8 cellular contexts compared by ENCODE assay signal in genomic region chr22:38700789-38701628, GRCh38. TPM values are rescaled to one million over a fixed set of nuclear protein-coding genes. Genes with fewer than 3 reads are reported as not detected.
DNase-seq lines count a peak whose midpoint lies in the region; ATAC-seq and TF ChIP-seq lines count a peak whose summit lies in the region.

Gene JOSD1 (minus strand): TSS chr22:38700943. CDS start chr22:38699987, 956 bp downstream.

- H2AFZ ChIP-seq in Loucy (ENCODE audit: low read length), result peak within 1 kb of the TSS; percentile 92

- H3K4me1 ChIP-seq in Loucy (ENCODE audit: insufficient read depth, low read length, poor library complexity, severe bottlenecking), result peaks cover 54% of the 10 kb centered on the region

- H3K4me1 Mint-ChIP-seq in natural killer cell treated with Interleukin-12 subunit alpha and Interleukin-12 subunit beta and Interleukin-15 and Interleukin-18, amount 100 ng/mL, for 72 hours (ENCODE audit: low read depth in 2 of 2), result peaks cover 50 to 53% of the 10 kb centered on the region in 2 donors

- peak; percentile 32 for ATAC-seq in GM21825 (IDR thresholded peaks at IDR 0.05; ENCODE audit: unreplicated experiment)
- ATAC-seq in natural killer cell treated with Interleukin-12 subunit alpha and Interleukin-12 subunit beta and Interleukin-15 and Interleukin-18, amount 100 ng/mL, for 72 hours, result peak; percentile 69 to 75

- H3K27me3 Mint-ChIP-seq in natural killer cell treated with Interleukin-12 subunit alpha and Interleukin-12 subunit beta and Interleukin-15 and Interleukin-18, amount 100 ng/mL, for 72 hours, result no peaks in the 10 kb centered on the region

- H3K9ac ChIP-seq in Loucy (ENCODE audit: low read depth, low read length, poor library complexity, severe bottlenecking), result peak within 1 kb of the TSS; percentile 97

- TF ChIP-seq CTCF in Loucy (conservative IDR thresholded peaks at IDR 0.05; ENCODE audit: low read length) (no peak), fibroblast of pulmonary artery (IDR thresholded peaks at IDR 0.05; ENCODE audit: low read length, missing control alignments) (no peak)

- H3K4me3 Mint-ChIP-seq in natural killer cell treated with Interleukin-12 subunit alpha and Interleukin-12 subunit beta and Interleukin-15 and Interleukin-18, amount 100 ng/mL, for 72 hours, result peak within 1 kb of the TSS; percentile 86

- H3K9me3 Mint-ChIP-seq in natural killer cell treated with Interleukin-12 subunit alpha and Interleukin-12 subunit beta and Interleukin-15 and Interleukin-18, amount 100 ng/mL, for 72 hours, result no peaks in the 10 kb centered on the region

- 0 out of 2 replicates have a peak, but pooled peaks cover 3% of the 10 kb centered on the region for H3F3A ChIP-seq in Loucy (ENCODE audit: low read depth)

- peaks cover 17% of the 10 kb centered on the region for H4K20me1 ChIP-seq in Loucy (ENCODE audit: insufficient read depth, low read length, poor library complexity, severe bottlenecking)

- H3K4me3 ChIP-seq in Loucy (ENCODE audit: low read length, poor library complexity, severe bottlenecking) (peak within 1 kb of the TSS; percentile 94), fibroblast of pulmonary artery (replicated peaks; ENCODE audit: low read depth, low read length) (peak within 1 kb of the TSS; percentile 81)

- H3K36me3 ChIP-seq in Loucy (ENCODE audit: insufficient read depth, low read length), result no peaks in the 10 kb centered on the region

- H3K4me2 ChIP-seq in Loucy (ENCODE audit: low read depth, low read length, poor library complexity, severe bottlenecking), result peak within 1 kb of the TSS; percentile 99

- peak within 1 kb of the TSS; percentile 80 to 92 for H3K27ac Mint-ChIP-seq in natural killer cell treated with Interleukin-12 subunit alpha and Interleukin-12 subunit beta and Interleukin-15 and Interleukin-18, amount 100 ng/mL, for 72 hours

- H3K9me2 ChIP-seq in Loucy (replicated peaks; ENCODE audit: low read depth, low read length), result no peaks in the 10 kb centered on the region

- DNase-seq in DMS53 treated with DMSO at 0.1 percent for 48 hours (lab: John Stamatoyannopoulos, UW; ENCODE audit: unreplicated experiment) (peak; percentile 51), SHP77 (lab: John Stamatoyannopoulos, UW) (peak; percentile 80 to 86), fibroblast of pulmonary artery (ENCODE audit: low read depth) (peak; percentile 97)
- peak; percentile 99 for DNase-seq in activated effector memory CD4-positive, alpha-beta T cell treated with anti-CD3 and anti-CD28 coated beads, Interleukin-2, amount 50 U/mL, for 16 hours
- DNase-seq in natural killer cell treated with Interleukin-12 subunit alpha and Interleukin-12 subunit beta and Interleukin-15 and Interleukin-18, amount 100 ng/mL, for 72 hours (ENCODE audit: low spot score), result peak; percentile 95
- DNase-seq in stimulated activated naive CD4-positive, alpha-beta T cell treated with Interleukin-2 at 50 U/mL for 16 hours (lab: John Stamatoyannopoulos, UW), result peak; percentile 95

- no peaks in the 10 kb centered on the region for H3K9me3 ChIP-seq in Loucy (ENCODE audit: insufficient read depth, low read depth, low read length)

- peaks cover 47% of the 10 kb centered on the region for H3K79me2 ChIP-seq in Loucy (ENCODE audit: insufficient read depth, low read length)

- peaks cover 7% of the 10 kb centered on the region for H3K36me3 Mint-ChIP-seq in natural killer cell treated with Interleukin-12 subunit alpha and Interleukin-12 subunit beta and Interleukin-15 and Interleukin-18, amount 100 ng/mL, for 72 hours

- H3K27me3 ChIP-seq in Loucy (ENCODE audit: insufficient read depth, low read length, poor library complexity, severe bottlenecking), result no peaks in the 10 kb centered on the region

RNA-seq across cellular contexts. Expression of gene JOSD1, which starts in this region (rescaled TPM):
- total RNA-seq in natural killer cell treated with Interleukin-12 subunit alpha and Interleukin-12 subunit beta and Interleukin-15 and Interleukin-18, amount 100 ng/mL, for 72 hours, result 10 to 100 TPM; 53.6 to 62.3 TPM

Comparison
In these comparisons a context has a peak if more than half of its experiments do, and no peak if none do; other contexts are left out.
1. Peak in every context shown above with its lines: DNase-seq, ATAC-seq and H3K4me3 ChIP-seq.